Comparison of ENCODE assay signal across 1 cellular context in the genomic region with DNA sequence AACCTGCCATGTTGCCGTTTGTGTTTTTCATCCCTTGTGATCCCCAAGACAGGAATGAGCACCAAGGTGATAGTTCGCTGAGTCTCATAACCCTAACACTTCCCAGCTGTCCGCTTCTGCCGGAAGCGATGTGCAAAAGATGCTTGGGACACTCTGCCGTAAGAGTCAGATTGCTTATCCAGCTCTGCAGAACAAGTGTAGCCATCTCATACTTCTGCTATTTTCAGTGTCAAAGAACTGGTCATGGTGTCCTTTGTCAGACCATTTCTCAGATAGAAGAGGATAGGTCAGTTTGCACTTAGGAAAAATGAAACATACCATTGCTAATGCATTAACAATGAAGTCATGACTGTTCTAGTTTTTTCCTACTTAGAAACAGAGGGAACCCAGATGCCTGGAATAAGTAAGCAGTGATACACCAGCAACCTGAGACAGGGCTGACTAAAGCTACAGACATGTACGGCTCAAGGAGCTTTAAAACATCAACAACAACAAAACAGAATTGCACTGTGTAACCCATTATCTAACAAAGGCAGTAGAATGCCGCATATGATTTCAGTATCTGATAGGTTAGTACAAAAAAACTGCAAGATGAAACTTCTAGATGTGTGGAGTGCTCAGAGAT.
A peak's percentile ranks its signal among the peaks of the same experiment; 100 is the strongest.
TF ChIP-seq lines count a peak whose summit lies in the region.

No MANE protein-coding gene starts in this region.

TF ChIP-seq in IMR-90, 13 proteins besides CTCF, POLR2A, EP300 and RAD21 (continued from another document):
- TF ChIP-seq NFE2L2 (IDR thresholded peaks at IDR 0.05; ENCODE audit: low read depth, low read length), result no peak
- peak; percentile 82 for TF ChIP-seq FOS (IDR thresholded peaks at IDR 0.05; ENCODE audit: low read depth, low read length)
- peak; percentile 92 for TF ChIP-seq RCOR1 (IDR thresholded peaks at IDR 0.05; ENCODE audit: insufficient replicate concordance, low read length)
- 0 out of 2 replicates have a peak, but pooled peaks have one; percentile 21 for TF ChIP-seq MXI1 (IDR thresholded peaks at IDR 0.05; ENCODE audit: borderline replicate concordance, low read depth, low read length)
- no peak for TF ChIP-seq RFX5 (IDR thresholded peaks at IDR 0.05; ENCODE audit: low read depth, low read length)
- peak; percentile 36; the same call in 1 of the 2 replicates for TF ChIP-seq CEBPB (IDR thresholded peaks at IDR 0.05; ENCODE audit: low read depth, low read length)
- TF ChIP-seq, protein P1, sequence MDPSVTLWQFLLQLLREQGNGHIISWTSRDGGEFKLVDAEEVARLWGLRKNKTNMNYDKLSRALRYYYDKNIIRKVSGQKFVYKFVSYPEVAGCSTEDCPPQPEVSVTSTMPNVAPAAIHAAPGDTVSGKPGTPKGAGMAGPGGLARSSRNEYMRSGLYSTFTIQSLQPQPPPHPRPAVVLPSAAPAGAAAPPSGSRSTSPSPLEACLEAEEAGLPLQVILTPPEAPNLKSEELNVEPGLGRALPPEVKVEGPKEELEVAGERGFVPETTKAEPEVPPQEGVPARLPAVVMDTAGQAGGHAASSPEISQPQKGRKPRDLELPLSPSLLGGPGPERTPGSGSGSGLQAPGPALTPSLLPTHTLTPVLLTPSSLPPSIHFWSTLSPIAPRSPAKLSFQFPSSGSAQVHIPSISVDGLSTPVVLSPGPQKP (IDR thresholded peaks at IDR 0.05; ENCODE audit: borderline replicate concordance, low read depth, low read length), result no peak
